In the genomic region with DNA sequence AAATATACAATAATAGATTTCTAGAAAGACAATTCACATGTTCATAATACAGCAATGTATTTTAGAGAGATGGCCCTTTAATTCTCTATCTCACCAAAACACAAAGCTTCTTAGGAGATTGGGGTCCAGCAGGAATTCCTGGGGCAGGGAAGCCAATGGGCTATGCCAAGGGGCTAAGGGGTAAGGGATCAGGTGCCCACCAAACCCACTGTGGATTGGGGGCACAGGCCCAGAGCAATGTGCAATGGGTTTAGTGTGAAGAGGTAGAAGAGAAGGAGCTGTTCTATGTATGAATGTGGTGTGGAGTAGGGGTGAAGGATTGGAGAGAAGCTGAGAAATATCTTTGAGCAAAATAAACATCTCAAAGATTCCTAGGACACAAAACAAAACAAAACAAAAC, we compare ENCODE assay signal across 22 cellular contexts. TPM values are rescaled to one million over a fixed set of nuclear protein-coding genes. Genes with fewer than 3 reads are reported as not detected.
DNase-seq lines count a peak whose midpoint lies in the region; ATAC-seq, FAIRE-seq and TF ChIP-seq lines count a peak whose summit lies in the region.
"Had no signal": no experiment of that assay in that cellular context is flagged by ENCODE, and none has a peak within 500 bp of the region (broad histone marks: within the 10 kb centered on the region; RNA-seq: fewer than 3 reads in every experiment).

No MANE protein-coding gene starts in this region.

- in situ Hi-C loops in mammary epithelial cell (cut with MboI; ENCODE audit: low sequenced_read_pairs in 2 of 2): loop anchor here (10.0 to 25.0 kb wide), 2 partner anchors 146 to 179 kb away; a partner anchor contains a TSS

- CTCF ChIA-PET in mammary epithelial cell (lab: Charles Lee; ENCODE audit: low non-redundant PET): no interaction called here

- ATAC-seq in HG03521 (IDR thresholded peaks at IDR 0.05; ENCODE audit: unreplicated experiment): no peak

- BruUV-seq in mammary epithelial cell (replicated peaks; lab: Mats Ljungman, UMichigan): no TSS peak

- H2AFZ ChIP-seq in Loucy (ENCODE audit: low read length) (no peak overlapping the region), mammary epithelial cell (ENCODE audit: low read depth, low read length) (no peak overlapping the region), osteoblast (ENCODE audit: low read length) (no peak overlapping the region)

- no peaks in the 10 kb centered on the region for H3K79me2 ChIP-seq in Loucy (ENCODE audit: insufficient read depth, low read length)
- H3K79me2 ChIP-seq in mammary epithelial cell (ENCODE audit: insufficient read depth, low read length): peaks cover 60% of the 10 kb centered on the region
- H3K79me2 ChIP-seq in osteoblast (ENCODE audit: insufficient read depth, low read length): no peaks in the 10 kb centered on the region

- TF ChIP-seq EP300 in suprapubic skin (IDR thresholded peaks at IDR 0.05): no peak

- no peak overlapping the region for H3K9ac ChIP-seq in Loucy (ENCODE audit: low read depth, low read length, poor library complexity, severe bottlenecking)
- no peak overlapping the region for H3K9ac ChIP-seq in mammary epithelial cell (ENCODE audit: insufficient read depth, low read length)

- no peaks in the 10 kb centered on the region for H3K27me3 ChIP-seq in Loucy (ENCODE audit: insufficient read depth, low read length, poor library complexity, severe bottlenecking)
- no peaks in the 10 kb centered on the region for H3K27me3 ChIP-seq in mammary epithelial cell (ENCODE audit: insufficient read depth, low read length)
- peaks cover 98% of the 10 kb centered on the region for H3K27me3 ChIP-seq in osteoblast (ENCODE audit: insufficient read depth, low read length)
- H3K27me3 ChIP-seq in suprapubic skin: peaks cover 98% of the 10 kb centered on the region

- H3K36me3 ChIP-seq in Loucy (ENCODE audit: insufficient read depth, low read length): no peaks in the 10 kb centered on the region
- H3K36me3 ChIP-seq in mammary epithelial cell (ENCODE audit: insufficient read depth, low read length): no peaks in the 10 kb centered on the region
- H3K36me3 ChIP-seq in osteoblast (ENCODE audit: insufficient read depth, low read length): no peaks in the 10 kb centered on the region
- H3K36me3 ChIP-seq in suprapubic skin: no peaks in the 10 kb centered on the region

- intact Hi-C loops in mammary epithelial cell (cut with micrococcal nuclease): no loop called here

- dilution Hi-C loops in mammary epithelial cell (cut with HindIII; ENCODE audit: low sequenced_read_pairs): loop anchor here (5.0 kb wide), 1 partner anchor 79 kb away; no protein-coding TSS in a partner anchor

- H3K27ac ChIP-seq in mammary epithelial cell (ENCODE audit: insufficient read depth, low read depth, low read length) (no peak overlapping the region), osteoblast (ENCODE audit: low read depth, low read length) (no peak overlapping the region), suprapubic skin (no peak overlapping the region)

- H3K9me2 ChIP-seq in Loucy (replicated peaks; ENCODE audit: low read depth, low read length): no peaks in the 10 kb centered on the region

- TF ChIP-seq CTCF in Loucy (conservative IDR thresholded peaks at IDR 0.05; ENCODE audit: low read length) (no peak), mammary epithelial cell (conservative IDR thresholded peaks at IDR 0.05 in 1 of 2, IDR thresholded peaks at IDR 0.05 in 1 of 2; ENCODE audit: extremely low read depth in 1 of 2, insufficient read depth in 1 of 2, low read depth in 1 of 2, low read length in 2 of 2) (no peak), osteoblast (IDR thresholded peaks at IDR 0.05; ENCODE audit: extremely low read depth, low read depth, low read length) (no peak), suprapubic skin (IDR thresholded peaks at IDR 0.05) (no peak)

- DNase-seq in mammary epithelial cell: no peak
- DNase-seq in osteoblast (ENCODE audit: insufficient read length, low spot score, missing footprints): peak; percentile 49
- no peak for DNase-seq in suprapubic skin (ENCODE audit: low spot score in 2 of 2)
- no peak for DNase-seq in GM12892 (ENCODE audit: insufficient read length)
- DNase-seq in activated CD4-positive, alpha-beta T cell treated with anti-CD3 and anti-CD28 coated beads, Interleukin-2, amount 50 U/mL, for 48 hours: no peak
- DNase-seq: CD4-positive, CD25-positive, alpha-beta regulatory T cell; DMS79; HCEC 1CT; IMR-90; NCI-H1694; NCI-H2081; NCI-H2171; NCI-H446; NCI-H526; Right ventricle myocardium superior had no signal

- no peaks in the 10 kb centered on the region for H3K9me3 ChIP-seq in Loucy (ENCODE audit: insufficient read depth, low read depth, low read length)
- no peaks in the 10 kb centered on the region for H3K9me3 ChIP-seq in mammary epithelial cell (replicated peaks; ENCODE audit: insufficient read depth, low read length)
- H3K9me3 ChIP-seq in osteoblast (ENCODE audit: low read depth, low read length): no peaks in the 10 kb centered on the region
- H3K9me3 ChIP-seq in suprapubic skin: no peaks in the 10 kb centered on the region

- H3F3A ChIP-seq in Loucy (ENCODE audit: low read depth): no peaks in the 10 kb centered on the region

- no peak for FAIRE-seq in GM12892 (lab: Jason Lieb, UNC)

- H4K20me1 ChIP-seq in Loucy (ENCODE audit: insufficient read depth, low read length, poor library complexity, severe bottlenecking): no peaks in the 10 kb centered on the region
- H4K20me1 ChIP-seq in mammary epithelial cell (ENCODE audit: insufficient read depth, low read length): no peaks in the 10 kb centered on the region
- H4K20me1 ChIP-seq in osteoblast (ENCODE audit: insufficient read depth, low read length): peaks cover 2% of the 10 kb centered on the region

- H3K4me2 ChIP-seq in Loucy (ENCODE audit: low read depth, low read length, poor library complexity, severe bottlenecking): peak overlapping the region; percentile 33
- H3K4me2 ChIP-seq in mammary epithelial cell (ENCODE audit: insufficient read depth, low read depth, low read length): peak overlapping the region; percentile 81
- H3K4me2 ChIP-seq in osteoblast (ENCODE audit: insufficient read depth, low read length): no peak overlapping the region

- peaks cover 10% of the 10 kb centered on the region for H3K4me1 ChIP-seq in Loucy (ENCODE audit: insufficient read depth, low read length, poor library complexity, severe bottlenecking)
- peaks cover 15% of the 10 kb centered on the region for H3K4me1 ChIP-seq in mammary epithelial cell (ENCODE audit: insufficient read depth, low read length)
- H3K4me1 ChIP-seq in osteoblast (ENCODE audit: insufficient read depth, low read length): no peaks in the 10 kb centered on the region
- peaks cover 33% of the 10 kb centered on the region for H3K4me1 ChIP-seq in suprapubic skin

- no peak for TF ChIP-seq POLR2A in suprapubic skin (IDR thresholded peaks at IDR 0.05)
- no peak for TF ChIP-seq POLR2A in GM12892 (IDR thresholded peaks at IDR 0.05; ENCODE audit: low read depth, low read length)

- H3K4me3 ChIP-seq in Loucy (ENCODE audit: low read length, poor library complexity, severe bottlenecking) (no peak overlapping the region), mammary epithelial cell (replicated peaks in 1 of 3; ENCODE audit: insufficient read depth in 1 of 3, low read depth in 2 of 3, low read length in 3 of 3) (peak overlapping the region; percentile 73 to 89 (median 88)), osteoblast (ENCODE audit: insufficient read depth, low read length) (no peak overlapping the region), suprapubic skin (peak overlapping the region; percentile 57)

RNA-seq across cellular contexts. Expression of a gene that starts 2.6 kb away (rescaled TPM):
- total RNA-seq in mammary epithelial cell: 10 to 100 TPM; 10.2 to 15.7 TPM
- 9.1 TPM for polyA plus RNA-seq in mammary epithelial cell
- polyA minus RNA-seq in mammary epithelial cell: 18.3 TPM
- under 0.01 TPM in 1 of 2 replicates, not detected in the other for total RNA-seq in osteoblast
- total RNA-seq in suprapubic skin: 10 to 100 TPM in 2 of 4 donors, 1 to 10 TPM in 2; 5.3 to 16.7 (median 10.2) TPM
- not detected for polyA plus RNA-seq in GM12892 (2012; ENCODE audit: missing spikeins)
- total RNA-seq: CD4-positive, CD25-positive, alpha-beta regulatory T cell; IMR-90; Right ventricle myocardium superior had no signal
- polyA plus RNA-seq: CD4-positive, CD25-positive, alpha-beta regulatory T cell; IMR-90 had no signal

RNA-seq across cellular contexts. Expression of a gene that starts 13.5 kb away (rescaled TPM):
- under 1 TPM in 1 of 2 donors, not detected in 1; under 0.01 TPM for total RNA-seq in mammary epithelial cell
- polyA plus RNA-seq in mammary epithelial cell: 0.05 TPM
- polyA minus RNA-seq in mammary epithelial cell: not detected
- total RNA-seq in osteoblast: under 0.01 TPM in 1 of 2 replicates, not detected in the other
- 1 to 10 TPM; 3.7 to 6.8 (median 4.7) TPM for total RNA-seq in suprapubic skin
- polyA plus RNA-seq in GM12892 (2012; ENCODE audit: missing spikeins): not detected
- total RNA-seq: CD4-positive, CD25-positive, alpha-beta regulatory T cell; HT1080; IMR-90; M059J; OCI-LY7; Right ventricle myocardium superior; RPMI7951; SK-MEL-5 had no signal
- polyA plus RNA-seq: CD4-positive, CD25-positive, alpha-beta regulatory T cell; IMR-90 had no signal

RNA-seq across cellular contexts. Expression of a gene that starts 31.7 kb away (rescaled TPM):
- total RNA-seq in mammary epithelial cell (1 to 10 TPM in 1 of 2 donors, not detected in 1; 1.5 TPM), osteoblast (1.1 and 1.5 TPM in 2 replicates), suprapubic skin (1 to 10 TPM; 3.1 to 3.7 (median 3.5) TPM)
- polyA plus RNA-seq in mammary epithelial cell: 0.22 TPM
- polyA minus RNA-seq in mammary epithelial cell: not detected
- 0.13 TPM for polyA plus RNA-seq in GM12892 (2012; ENCODE audit: missing spikeins)
- total RNA-seq: CD4-positive, CD25-positive, alpha-beta regulatory T cell; HT1080; IMR-90; Right ventricle myocardium superior had no signal
- polyA plus RNA-seq: CD4-positive, CD25-positive, alpha-beta regulatory T cell; IMR-90 had no signal

RNA-seq across cellular contexts. Expression of a gene that starts 33.6 kb away (rescaled TPM):
- total RNA-seq in mammary epithelial cell (under 1 TPM in 1 of 2 donors, not detected in 1; 0.67 TPM), osteoblast (0.72 and 1.2 TPM in 2 replicates), suprapubic skin (10 to 100 TPM in 2 of 4 donors, 1 to 10 TPM in 2; 1.4 to 15.7 (median 10.7) TPM)
- polyA plus RNA-seq in mammary epithelial cell: 0.33 TPM
- polyA minus RNA-seq in mammary epithelial cell: not detected
- not detected for polyA plus RNA-seq in GM12892 (2012; ENCODE audit: missing spikeins)
- total RNA-seq: CD4-positive, CD25-positive, alpha-beta regulatory T cell; IMR-90; Right ventricle myocardium superior; RPMI7951; SK-MEL-5 had no signal
- polyA plus RNA-seq: CD4-positive, CD25-positive, alpha-beta regulatory T cell; IMR-90 had no signal

RNA-seq across cellular contexts. Expression of a gene that starts 43.8 kb away (rescaled TPM):
- total RNA-seq in mammary epithelial cell (1 to 10 TPM; 3.3 to 3.8 TPM), osteoblast (9.7 and 11.2 TPM in 2 replicates), suprapubic skin (10 to 100 TPM in 3 of 4 donors, 1 to 10 TPM in 1; 8.8 to 24.7 (median 13.3) TPM)
- 0.83 TPM for polyA plus RNA-seq in mammary epithelial cell
- polyA minus RNA-seq in mammary epithelial cell: 1.2 TPM
- polyA plus RNA-seq in GM12892 (2012; ENCODE audit: missing spikeins): not detected
- total RNA-seq: CD4-positive, CD25-positive, alpha-beta regulatory T cell; IMR-90; Right ventricle myocardium superior had no signal
- polyA plus RNA-seq: CD4-positive, CD25-positive, alpha-beta regulatory T cell had no signal

Comparison
In these comparisons a context has a peak if more than half of its experiments do, and no peak if none do; other contexts are left out.
1. H3K4me3 ChIP-seq: peak in mammary epithelial cell (3 of 3) and suprapubic skin (single experiment); none in Loucy (single experiment) and osteoblast (single experiment).